25 cellular contexts compared by ENCODE assay signal in the genomic region with DNA sequence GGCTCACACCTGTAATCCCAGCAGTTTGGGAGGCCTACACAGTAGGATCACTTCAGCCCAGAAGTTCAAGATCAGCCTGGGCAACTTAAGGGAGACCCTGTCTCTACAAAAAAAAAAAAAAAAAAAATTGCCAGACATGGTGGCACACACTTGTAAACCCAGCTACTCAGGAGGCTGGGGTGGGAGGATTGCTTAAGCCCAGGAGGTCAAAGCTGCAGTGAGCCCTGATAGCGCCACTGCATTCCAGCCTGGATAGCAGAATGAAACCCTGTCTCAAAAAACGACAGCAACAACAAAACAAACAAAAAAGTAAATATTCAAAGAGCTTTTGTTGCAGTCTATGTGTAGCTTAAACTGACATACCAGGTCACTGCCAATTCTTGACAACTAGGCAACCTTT.
"Had no signal": no experiment of that assay in that cellular context is flagged by ENCODE, and none has a peak within 500 bp of the region (broad histone marks: within the 10 kb centered on the region; RNA-seq: fewer than 3 reads in every experiment).

No MANE protein-coding gene starts in this region.

- H3K4me1 ChIP-seq: parathyroid adenoma, psoas muscle, stomach, upper lobe of right lung, uterus had no signal

- H3K9me3 ChIP-seq: ovary, psoas muscle, stomach, testis, tibial artery, transverse colon, upper lobe of right lung, uterus had no signal

- H3K4me3 ChIP-seq: neural progenitor cell, ovary, psoas muscle, skin epidermis, smooth muscle cell, stomach, testis, tibial artery, transverse colon, upper lobe of right lung, uterus had no signal

- DNase-seq: naive thymus-derived CD4-positive, alpha-beta T cell; natural killer cell; occipital lobe; ovary; posterior cingulate gyrus; psoas muscle; stimulated activated CD4-positive, alpha-beta T cell treated with anti-CD3 and anti-CD28 coated beads, Interleukin-15, amount 100 ng/mL, for 24 hours; stimulated activated CD4-positive, alpha-beta T cell treated with anti-CD3 and anti-CD28 coated beads, Interleukin-2, amount 100 ng/mL, for 24 hours; stimulated activated CD4-positive, alpha-beta T cell treated with anti-CD3 and anti-CD28 coated beads, Interleukin-2, amount 100 ng/mL, for 48 hours; stimulated activated CD4-positive, alpha-beta T cell treated with anti-CD3 and anti-CD28 coated beads, Interleukin-4, amount 100 ng/mL, for 24 hours; stimulated activated naive B cell treated with anti-CD40 and anti-IgM and Interleukin-4, amounts not matched to agents 10 μg/mL and 1 μg/mL and 100 μg/mL, for 72 hours; stimulated activated naive CD4-positive, alpha-beta T cell treated with Interleukin-2 at 50 U/mL for 16 hours; stomach; testis; tibial artery; transverse colon; upper lobe of right lung; uterus had no signal

- H3K9ac ChIP-seq: neural progenitor cell, parathyroid adenoma had no signal

- H3K27ac ChIP-seq: ovary, parathyroid adenoma, psoas muscle, skin epidermis, stomach, testis, tibial artery, transverse colon, upper lobe of right lung had no signal

- H3K79me2 ChIP-seq: parathyroid adenoma had no signal

- H3K27me3 ChIP-seq: neural progenitor cell, ovary, stomach, testis, tibial artery, transverse colon, upper lobe of right lung, uterus had no signal

- H2AFZ ChIP-seq: neural progenitor cell, parathyroid adenoma had no signal

- ATAC-seq: naive thymus-derived CD4-positive, alpha-beta T cell; natural killer cell; psoas muscle; right cardiac atrium; sciatic nerve; stimulated activated effector memory CD8-positive, alpha-beta T cell treated with anti-CD3 and anti-CD28 coated beads, Interleukin-12 subunit alpha, Interleukin-12 subunit beta, amount 100 ng/mL, for 72 hours; stimulated activated naive B cell treated with anti-CD40 and anti-IgM and Interleukin-4, amounts not matched to agents 10 μg/mL and 1 μg/mL and 100 μg/mL, for 72 hours; upper lobe of right lung had no signal

- H3K4me2 ChIP-seq: neural progenitor cell, smooth muscle cell had no signal

- H3K36me3 ChIP-seq: neural progenitor cell, ovary, stomach, tibial artery, transverse colon, upper lobe of right lung, uterus had no signal
